Comparison of ENCODE assay signal across 1 cellular context in genomic region chr2:112725545-112726457, GRCh38.
TF ChIP-seq lines count a peak whose summit lies in the region.

No MANE protein-coding gene starts in this region.

TF ChIP-seq in GM12878, 131 proteins besides CTCF, POLR2A, EP300 and RAD21 (continues in another document):
- TF ChIP-seq LARP7 (IDR thresholded peaks at IDR 0.05) (0 out of 2 replicates have a peak, but pooled peaks have one; percentile 12), SMC3 (IDR thresholded peaks at IDR 0.05; ENCODE audit: borderline replicate concordance, low read length) (peak; percentile 25; the same call in 1 of the 2 replicates), CREB1 (IDR thresholded peaks at IDR 0.05; ENCODE audit: low read depth) (0 out of 2 replicates have a peak, but pooled peaks have one; percentile 7), ZBED1 (IDR thresholded peaks at IDR 0.05; ENCODE audit: borderline replicate concordance) (no peak), USF2 (IDR thresholded peaks at IDR 0.05; ENCODE audit: borderline replicate concordance, low read depth, low read length) (peak; percentile 80), CHD4 (IDR thresholded peaks at IDR 0.05) (no peak), IKZF2 (IDR thresholded peaks at IDR 0.05) (peak; percentile 27 to 43; a peak in 2 of 4 replicates), JUND (IDR thresholded peaks at IDR 0.05; ENCODE audit: low read depth, low read length) (0 out of 2 replicates have a peak, but pooled peaks have one; percentile 36), SMARCA5 (IDR thresholded peaks at IDR 0.05) (peak; percentile 86), CBX5 (IDR thresholded peaks at IDR 0.05; ENCODE audit: low read depth) (no peak), EZH2 (IDR thresholded peaks at IDR 0.05; ENCODE audit: borderline replicate concordance, control insufficient read depth, low read depth, low read length) (no peak), NFYA (IDR thresholded peaks at IDR 0.05; ENCODE audit: borderline replicate concordance, low read depth, low read length) (no peak), IRF4 (IDR thresholded peaks at IDR 0.05; ENCODE audit: low read depth, low read length) (0 out of 2 replicates have a peak, but pooled peaks have one; percentile 42), ESRRA (IDR thresholded peaks at IDR 0.05; ENCODE audit: low read length) (no peak), RCOR1 (conservative IDR thresholded peaks at IDR 0.05; ENCODE audit: low read depth, low read length) (no peak), CBX3 (IDR thresholded peaks at IDR 0.05; ENCODE audit: borderline replicate concordance, low read depth) (no peak), MEF2B (IDR thresholded peaks at IDR 0.05; ENCODE audit: partially characterized antibody, poor library complexity, severe bottlenecking) (peak; percentile 91), NR2C1 (IDR thresholded peaks at IDR 0.05) (0 out of 2 replicates have a peak, but pooled peaks have one; percentile 5), MXI1 (IDR thresholded peaks at IDR 0.05; ENCODE audit: low read depth, low read length) (no peak), POLR2AphosphoS5 (IDR thresholded peaks at IDR 0.05; ENCODE audit: low read length) (no peak), ELK1 (IDR thresholded peaks at IDR 0.05; ENCODE audit: low read depth, low read length) (no peak), RELA (IDR thresholded peaks at IDR 0.05; ENCODE audit: borderline replicate concordance, partially characterized antibody) (no peak), NR2C2 (IDR thresholded peaks at IDR 0.05; ENCODE audit: borderline replicate concordance, control insufficient read depth, insufficient read length, low read depth) (no peak), HCFC1 (IDR thresholded peaks at IDR 0.05; ENCODE audit: low read length) (no peak), GATAD2B (conservative IDR thresholded peaks at IDR 0.05; ENCODE audit: low read depth) (peak; percentile 28; the same call in 1 of the 2 replicates), EGR1 (IDR thresholded peaks at IDR 0.05; ENCODE audit: borderline replicate concordance in 1 of 2, low read depth in 2 of 2, low read length in 2 of 2) (no peak), FOXM1 (IDR thresholded peaks at IDR 0.05; ENCODE audit: low read depth, low read length) (no peak), E2F8 (IDR thresholded peaks at IDR 0.05; ENCODE audit: low read depth, partially characterized antibody) (no peak), TCF3 (IDR thresholded peaks at IDR 0.05; ENCODE audit: borderline replicate concordance, insufficient read depth, low read depth, low read length) (no peak), REST (IDR thresholded peaks at IDR 0.05; ENCODE audit: low read depth, low read length) (no peak)
- TF ChIP-seq, protein P1, sequence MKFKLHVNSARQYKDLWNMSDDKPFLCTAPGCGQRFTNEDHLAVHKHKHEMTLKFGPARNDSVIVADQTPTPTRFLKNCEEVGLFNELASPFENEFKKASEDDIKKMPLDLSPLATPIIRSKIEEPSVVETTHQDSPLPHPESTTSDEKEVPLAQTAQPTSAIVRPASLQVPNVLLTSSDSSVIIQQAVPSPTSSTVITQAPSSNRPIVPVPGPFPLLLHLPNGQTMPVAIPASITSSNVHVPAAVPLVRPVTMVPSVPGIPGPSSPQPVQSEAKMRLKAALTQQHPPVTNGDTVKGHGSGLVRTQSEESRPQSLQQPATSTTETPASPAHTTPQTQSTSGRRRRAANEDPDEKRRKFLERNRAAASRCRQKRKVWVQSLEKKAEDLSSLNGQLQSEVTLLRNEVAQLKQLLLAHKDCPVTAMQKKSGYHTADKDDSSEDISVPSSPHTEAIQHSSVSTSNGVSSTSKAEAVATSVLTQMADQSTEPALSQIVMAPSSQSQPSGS (IDR thresholded peaks at IDR 0.05; ENCODE audit: low read length) = no peak
- TF ChIP-seq, protein P2, sequence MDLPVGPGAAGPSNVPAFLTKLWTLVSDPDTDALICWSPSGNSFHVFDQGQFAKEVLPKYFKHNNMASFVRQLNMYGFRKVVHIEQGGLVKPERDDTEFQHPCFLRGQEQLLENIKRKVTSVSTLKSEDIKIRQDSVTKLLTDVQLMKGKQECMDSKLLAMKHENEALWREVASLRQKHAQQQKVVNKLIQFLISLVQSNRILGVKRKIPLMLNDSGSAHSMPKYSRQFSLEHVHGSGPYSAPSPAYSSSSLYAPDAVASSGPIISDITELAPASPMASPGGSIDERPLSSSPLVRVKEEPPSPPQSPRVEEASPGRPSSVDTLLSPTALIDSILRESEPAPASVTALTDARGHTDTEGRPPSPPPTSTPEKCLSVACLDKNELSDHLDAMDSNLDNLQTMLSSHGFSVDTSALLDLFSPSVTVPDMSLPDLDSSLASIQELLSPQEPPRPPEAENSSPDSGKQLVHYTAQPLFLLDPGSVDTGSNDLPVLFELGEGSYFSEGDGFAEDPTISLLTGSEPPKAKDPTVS (IDR thresholded peaks at IDR 0.05; ENCODE audit: low read depth, low read length) = no peak
- TF ChIP-seq, protein P3, sequence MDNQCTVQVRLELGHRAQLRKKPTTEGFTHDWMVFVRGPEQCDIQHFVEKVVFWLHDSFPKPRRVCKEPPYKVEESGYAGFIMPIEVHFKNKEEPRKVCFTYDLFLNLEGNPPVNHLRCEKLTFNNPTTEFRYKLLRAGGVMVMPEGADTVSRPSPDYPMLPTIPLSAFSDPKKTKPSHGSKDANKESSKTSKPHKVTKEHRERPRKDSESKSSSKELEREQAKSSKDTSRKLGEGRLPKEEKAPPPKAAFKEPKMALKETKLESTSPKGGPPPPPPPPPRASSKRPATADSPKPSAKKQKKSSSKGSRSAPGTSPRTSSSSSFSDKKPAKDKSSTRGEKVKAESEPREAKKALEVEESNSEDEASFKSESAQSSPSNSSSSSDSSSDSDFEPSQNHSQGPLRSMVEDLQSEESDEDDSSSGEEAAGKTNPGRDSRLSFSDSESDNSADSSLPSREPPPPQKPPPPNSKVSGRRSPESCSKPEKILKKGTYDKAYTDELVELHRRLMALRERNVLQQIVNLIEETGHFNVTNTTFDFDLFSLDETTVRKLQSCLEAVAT (IDR thresholded peaks at IDR 0.05) = 0 out of 2 replicates have a peak, but pooled peaks have one; percentile 39
- TF ChIP-seq, protein P4, sequence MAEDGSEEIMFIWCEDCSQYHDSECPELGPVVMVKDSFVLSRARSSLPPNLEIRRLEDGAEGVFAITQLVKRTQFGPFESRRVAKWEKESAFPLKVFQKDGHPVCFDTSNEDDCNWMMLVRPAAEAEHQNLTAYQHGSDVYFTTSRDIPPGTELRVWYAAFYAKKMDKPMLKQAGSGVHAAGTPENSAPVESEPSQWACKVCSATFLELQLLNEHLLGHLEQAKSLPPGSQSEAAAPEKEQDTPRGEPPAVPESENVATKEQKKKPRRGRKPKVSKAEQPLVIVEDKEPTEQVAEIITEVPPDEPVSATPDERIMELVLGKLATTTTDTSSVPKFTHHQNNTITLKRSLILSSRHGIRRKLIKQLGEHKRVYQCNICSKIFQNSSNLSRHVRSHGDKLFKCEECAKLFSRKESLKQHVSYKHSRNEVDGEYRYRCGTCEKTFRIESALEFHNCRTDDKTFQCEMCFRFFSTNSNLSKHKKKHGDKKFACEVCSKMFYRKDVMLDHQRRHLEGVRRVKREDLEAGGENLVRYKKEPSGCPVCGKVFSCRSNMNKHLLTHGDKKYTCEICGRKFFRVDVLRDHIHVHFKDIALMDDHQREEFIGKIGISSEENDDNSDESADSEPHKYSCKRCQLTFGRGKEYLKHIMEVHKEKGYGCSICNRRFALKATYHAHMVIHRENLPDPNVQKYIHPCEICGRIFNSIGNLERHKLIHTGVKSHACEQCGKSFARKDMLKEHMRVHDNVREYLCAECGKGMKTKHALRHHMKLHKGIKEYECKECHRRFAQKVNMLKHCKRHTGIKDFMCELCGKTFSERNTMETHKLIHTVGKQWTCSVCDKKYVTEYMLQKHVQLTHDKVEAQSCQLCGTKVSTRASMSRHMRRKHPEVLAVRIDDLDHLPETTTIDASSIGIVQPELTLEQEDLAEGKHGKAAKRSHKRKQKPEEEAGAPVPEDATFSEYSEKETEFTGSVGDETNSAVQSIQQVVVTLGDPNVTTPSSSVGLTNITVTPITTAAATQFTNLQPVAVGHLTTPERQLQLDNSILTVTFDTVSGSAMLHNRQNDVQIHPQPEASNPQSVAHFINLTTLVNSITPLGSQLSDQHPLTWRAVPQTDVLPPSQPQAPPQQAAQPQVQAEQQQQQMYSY (CRISPR knock-in tag; IDR thresholded peaks at IDR 0.05) = no peak
- TF ChIP-seq, protein P5, sequence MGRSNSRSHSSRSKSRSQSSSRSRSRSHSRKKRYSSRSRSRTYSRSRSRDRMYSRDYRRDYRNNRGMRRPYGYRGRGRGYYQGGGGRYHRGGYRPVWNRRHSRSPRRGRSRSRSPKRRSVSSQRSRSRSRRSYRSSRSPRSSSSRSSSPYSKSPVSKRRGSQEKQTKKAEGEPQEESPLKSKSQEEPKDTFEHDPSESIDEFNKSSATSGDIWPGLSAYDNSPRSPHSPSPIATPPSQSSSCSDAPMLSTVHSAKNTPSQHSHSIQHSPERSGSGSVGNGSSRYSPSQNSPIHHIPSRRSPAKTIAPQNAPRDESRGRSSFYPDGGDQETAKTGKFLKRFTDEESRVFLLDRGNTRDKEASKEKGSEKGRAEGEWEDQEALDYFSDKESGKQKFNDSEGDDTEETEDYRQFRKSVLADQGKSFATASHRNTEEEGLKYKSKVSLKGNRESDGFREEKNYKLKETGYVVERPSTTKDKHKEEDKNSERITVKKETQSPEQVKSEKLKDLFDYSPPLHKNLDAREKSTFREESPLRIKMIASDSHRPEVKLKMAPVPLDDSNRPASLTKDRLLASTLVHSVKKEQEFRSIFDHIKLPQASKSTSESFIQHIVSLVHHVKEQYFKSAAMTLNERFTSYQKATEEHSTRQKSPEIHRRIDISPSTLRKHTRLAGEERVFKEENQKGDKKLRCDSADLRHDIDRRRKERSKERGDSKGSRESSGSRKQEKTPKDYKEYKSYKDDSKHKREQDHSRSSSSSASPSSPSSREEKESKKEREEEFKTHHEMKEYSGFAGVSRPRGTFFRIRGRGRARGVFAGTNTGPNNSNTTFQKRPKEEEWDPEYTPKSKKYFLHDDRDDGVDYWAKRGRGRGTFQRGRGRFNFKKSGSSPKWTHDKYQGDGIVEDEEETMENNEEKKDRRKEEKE (IDR thresholded peaks at IDR 0.05) = no peak
